In genomic region chr2:197360744-197361156, GRCh38 we compare ENCODE assay signal across 11 cellular contexts.
A peak's percentile ranks its signal among the peaks of the same experiment; 100 is the strongest.
DNase-seq lines count a peak whose midpoint lies in the region; ATAC-seq lines count a peak whose summit lies in the region.
"Had no signal": no experiment of that assay in that cellular context is flagged by ENCODE, and none has a peak within 500 bp of the region (broad histone marks: within the 10 kb centered on the region; RNA-seq: fewer than 3 reads in every experiment).

No MANE protein-coding gene starts in this region.

- DNase-seq in AG08396 (ENCODE audit: low spot score) (peak; percentile 24), amniotic epithelial cell (ENCODE audit: low read depth) (peak; percentile 41), UCSD-AML1 (lab: John Stamatoyannopoulos, UW; ENCODE audit: unreplicated experiment) (no peak), NCI-H345 (lab: John Stamatoyannopoulos, UW) (no peak), hepatic stellate cell (ENCODE audit: low spot score) (no peak)
- DNase-seq: activated effector memory CD4-positive, alpha-beta T cell treated with Interleukin-2 at 50 U/mL for 16 hours; SHP77 treated with DMSO at 0.1 percent for 48 hours had no signal

- ATAC-seq in GM18520 (IDR thresholded peaks at IDR 0.05; ENCODE audit: unreplicated experiment) (peak; percentile 83), HG02885 (IDR thresholded peaks at IDR 0.05; ENCODE audit: poor library complexity, unreplicated experiment) (peak; percentile 77), HG03097 (IDR thresholded peaks at IDR 0.05; ENCODE audit: low FRiP score, unreplicated experiment) (no peak)
- ATAC-seq: gastroesophageal sphincter had no signal

Comparison
In these comparisons a context has a peak if more than half of its experiments do, and no peak if none do; other contexts are left out.
1. DNase-seq: peak in AG08396 (single experiment) and amniotic epithelial cell (single experiment); none in UCSD-AML1 (single experiment), NCI-H345 (single experiment) and hepatic stellate cell (single experiment).